13 cellular contexts compared by ENCODE assay signal in genomic region chr3:14632445-14632930, GRCh38. TPM values are rescaled to one million over a fixed set of nuclear protein-coding genes. Genes with fewer than 3 reads are reported as not detected.
DNase-seq lines count a peak whose midpoint lies in the region; ATAC-seq and TF ChIP-seq lines count a peak whose summit lies in the region.
"Had no signal": no experiment of that assay in that cellular context is flagged by ENCODE, and none has a peak within 500 bp of the region (broad histone marks: within the 10 kb centered on the region; RNA-seq: fewer than 3 reads in every experiment).

No MANE protein-coding gene starts in this region.

- H3K36me3 ChIP-seq in HEK293 (ENCODE audit: control insufficient read depth in 2 of 2, insufficient read depth in 1 of 2, low read length in 2 of 2) (no peaks in the 10 kb centered on the region), right lobe of liver (no peaks in the 10 kb centered on the region)

- H3K4me1 ChIP-seq in HEK293 (ENCODE audit: control insufficient read depth, insufficient read depth, low read length) (no peaks in the 10 kb centered on the region), right lobe of liver (peaks cover 0 to 36% (median 13%) of the 10 kb centered on the region in 4 donors)

- no peak for DNase-seq in WTC11 (ENCODE audit: low spot score)
- DNase-seq in right lobe of liver: no peak
- no peak for DNase-seq in cerebellum (ENCODE audit: low spot score)
- no peak for DNase-seq in nephron progenitor cell
- DNase-seq: ACHN; CD4-positive, alpha-beta T cell; DMS79 treated with DMSO at 0.1 percent for 48 hours; GF-D8; KG1 had no signal

- no peak for TF ChIP-seq CTCF in HEK293 (tag by site-specific recombination; IDR thresholded peaks at IDR 0.05)
- TF ChIP-seq CTCF in WTC11 (IDR thresholded peaks at IDR 0.05): no peak
- TF ChIP-seq CTCF in right lobe of liver (IDR thresholded peaks at IDR 0.05): no peak
- no peak for TF ChIP-seq CTCF in nephron progenitor cell (IDR thresholded peaks at IDR 0.05)

- CTCF ChIA-PET in HEK293 (lab: Yijun Ruan, JAX) (interaction anchor here (1.0 to 3.5 kb wide), 10 partner anchors 11 to 429 kb away, joined by 3 to 15 read pairs (median 6); no protein-coding TSS in a partner anchor), WTC11 (lab: Charles Lee) (interaction anchor here (1.1 to 2.4 kb wide), 8 partner anchors 10 to 288 kb away, joined by 3 to 8 read pairs (median 6); no protein-coding TSS in a partner anchor)

- no peaks in the 10 kb centered on the region for H3K9me3 ChIP-seq in HEK293 (ENCODE audit: control insufficient read depth, insufficient read depth, low read depth, low read length)
- H3K9me3 ChIP-seq in right lobe of liver: no peaks in the 10 kb centered on the region

- ATAC-seq in WTC11 (peak; percentile 52), right lobe of liver (peak; percentile 38 to 60 (median 46)), HG03442 (IDR thresholded peaks at IDR 0.05; ENCODE audit: unreplicated experiment) (no peak)
- ATAC-seq: HCT116 had no signal

- 39% methylated on average over 4 of the region's 4 CpGs for WGBS in right lobe of liver (ENCODE audit: insufficient coverage, low coverage, low lambda C conversion rate, missing lambda C conversion rate)

- H3K4me1 Mint-ChIP-seq in WTC11 (peaks cover 7% of the 10 kb centered on the region), nephron progenitor cell (peaks cover 1% of the 10 kb centered on the region)

- H3K9me3 Mint-ChIP-seq in WTC11 (peaks cover 9% of the 10 kb centered on the region), nephron progenitor cell (peaks cover 26% of the 10 kb centered on the region)
- H3K9me3 Mint-ChIP-seq: CD4-positive, alpha-beta T cell had no signal

- no peak for TF ChIP-seq POLR2A in right lobe of liver (IDR thresholded peaks at IDR 0.05)

- H3K27me3 ChIP-seq in right lobe of liver: no peaks in the 10 kb centered on the region

- H3K27ac Mint-ChIP-seq in WTC11 (no peak overlapping the region), nephron progenitor cell (no peak overlapping the region)
- H3K27ac Mint-ChIP-seq: CD4-positive, alpha-beta T cell had no signal

- H3K36me3 Mint-ChIP-seq in WTC11: no peaks in the 10 kb centered on the region
- H3K36me3 Mint-ChIP-seq in nephron progenitor cell (ENCODE audit: low read depth): no peaks in the 10 kb centered on the region

- POLR2A ChIA-PET in HEK293 (lab: Yijun Ruan, JAX): no interaction called here
- POLR2A ChIA-PET in WTC11 (lab: Charles Lee): no interaction called here

- H3K27me3 Mint-ChIP-seq in WTC11 (ENCODE audit: low read depth): peaks cover 14% of the 10 kb centered on the region
- H3K27me3 Mint-ChIP-seq in nephron progenitor cell (ENCODE audit: low read depth, poor library complexity): peaks cover 22% of the 10 kb centered on the region

- H3K4me3 ChIP-seq in HEK293 (ENCODE audit: low read depth, low read length) (no peak overlapping the region), right lobe of liver (peak overlapping the region in 1 of 3 donors; percentile 26)

- H3K4me3 Mint-ChIP-seq in WTC11 (no peak overlapping the region), nephron progenitor cell (no peak overlapping the region)
- H3K4me3 Mint-ChIP-seq: CD4-positive, alpha-beta T cell had no signal

- no peak overlapping the region for H3K27ac ChIP-seq in HEK293 (ENCODE audit: extremely low read depth, low read depth, low read length)
- peak overlapping the region in 2 of 3 donors; percentile 69 to 73 for H3K27ac ChIP-seq in right lobe of liver
- H3K27ac ChIP-seq: C4-2B had no signal

- intact Hi-C loops in right lobe of liver (cut with DNase I): no loop called here

TF ChIP-seq in HEK293, 187 proteins besides CTCF, POLR2A, EP300 and RAD21:
- TF ChIP-seq ZNF692 (tag by site-specific recombination; IDR thresholded peaks at IDR 0.05): no peak
- 0 out of 2 replicates have a peak, but pooled peaks have one; percentile 24 for TF ChIP-seq ZNF335 (tag by site-specific recombination; conservative IDR thresholded peaks at IDR 0.05)

TF ChIP-seq in WTC11, 78 proteins besides CTCF, POLR2A, EP300 and RAD21 (continues in another document):
- no peak for TF ChIP-seq SP1 (CRISPR knock-in tag; conservative IDR thresholded peaks at IDR 0.05)
- no peak for TF ChIP-seq NFATC4 (CRISPR knock-in tag; IDR thresholded peaks at IDR 0.05)
- TF ChIP-seq ZNF121 (CRISPR knock-in tag; IDR thresholded peaks at IDR 0.05): no peak
- TF ChIP-seq, protein P1, sequence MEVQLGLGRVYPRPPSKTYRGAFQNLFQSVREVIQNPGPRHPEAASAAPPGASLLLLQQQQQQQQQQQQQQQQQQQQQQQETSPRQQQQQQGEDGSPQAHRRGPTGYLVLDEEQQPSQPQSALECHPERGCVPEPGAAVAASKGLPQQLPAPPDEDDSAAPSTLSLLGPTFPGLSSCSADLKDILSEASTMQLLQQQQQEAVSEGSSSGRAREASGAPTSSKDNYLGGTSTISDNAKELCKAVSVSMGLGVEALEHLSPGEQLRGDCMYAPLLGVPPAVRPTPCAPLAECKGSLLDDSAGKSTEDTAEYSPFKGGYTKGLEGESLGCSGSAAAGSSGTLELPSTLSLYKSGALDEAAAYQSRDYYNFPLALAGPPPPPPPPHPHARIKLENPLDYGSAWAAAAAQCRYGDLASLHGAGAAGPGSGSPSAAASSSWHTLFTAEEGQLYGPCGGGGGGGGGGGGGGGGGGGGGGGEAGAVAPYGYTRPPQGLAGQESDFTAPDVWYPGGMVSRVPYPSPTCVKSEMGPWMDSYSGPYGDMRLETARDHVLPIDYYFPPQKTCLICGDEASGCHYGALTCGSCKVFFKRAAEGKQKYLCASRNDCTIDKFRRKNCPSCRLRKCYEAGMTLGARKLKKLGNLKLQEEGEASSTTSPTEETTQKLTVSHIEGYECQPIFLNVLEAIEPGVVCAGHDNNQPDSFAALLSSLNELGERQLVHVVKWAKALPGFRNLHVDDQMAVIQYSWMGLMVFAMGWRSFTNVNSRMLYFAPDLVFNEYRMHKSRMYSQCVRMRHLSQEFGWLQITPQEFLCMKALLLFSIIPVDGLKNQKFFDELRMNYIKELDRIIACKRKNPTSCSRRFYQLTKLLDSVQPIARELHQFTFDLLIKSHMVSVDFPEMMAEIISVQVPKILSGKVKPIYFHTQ (CRISPR knock-in tag; IDR thresholded peaks at IDR 0.05): no peak
- TF ChIP-seq HMGXB4 (CRISPR knock-in tag; IDR thresholded peaks at IDR 0.05): no peak
- no peak for TF ChIP-seq CBFB (CRISPR knock-in tag; IDR thresholded peaks at IDR 0.05; ENCODE audit: low read depth)
- TF ChIP-seq, protein P2, sequence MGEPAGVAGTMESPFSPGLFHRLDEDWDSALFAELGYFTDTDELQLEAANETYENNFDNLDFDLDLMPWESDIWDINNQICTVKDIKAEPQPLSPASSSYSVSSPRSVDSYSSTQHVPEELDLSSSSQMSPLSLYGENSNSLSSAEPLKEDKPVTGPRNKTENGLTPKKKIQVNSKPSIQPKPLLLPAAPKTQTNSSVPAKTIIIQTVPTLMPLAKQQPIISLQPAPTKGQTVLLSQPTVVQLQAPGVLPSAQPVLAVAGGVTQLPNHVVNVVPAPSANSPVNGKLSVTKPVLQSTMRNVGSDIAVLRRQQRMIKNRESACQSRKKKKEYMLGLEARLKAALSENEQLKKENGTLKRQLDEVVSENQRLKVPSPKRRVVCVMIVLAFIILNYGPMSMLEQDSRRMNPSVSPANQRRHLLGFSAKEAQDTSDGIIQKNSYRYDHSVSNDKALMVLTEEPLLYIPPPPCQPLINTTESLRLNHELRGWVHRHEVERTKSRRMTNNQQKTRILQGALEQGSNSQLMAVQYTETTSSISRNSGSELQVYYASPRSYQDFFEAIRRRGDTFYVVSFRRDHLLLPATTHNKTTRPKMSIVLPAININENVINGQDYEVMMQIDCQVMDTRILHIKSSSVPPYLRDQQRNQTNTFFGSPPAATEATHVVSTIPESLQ (CRISPR knock-in tag; IDR thresholded peaks at IDR 0.05): no peak
- no peak for TF ChIP-seq ZNF512 (CRISPR knock-in tag; IDR thresholded peaks at IDR 0.05; ENCODE audit: borderline replicate concordance)
- no peak for TF ChIP-seq GRHL2 (CRISPR knock-in tag; IDR thresholded peaks at IDR 0.05; ENCODE audit: insufficient replicate concordance, severe bottlenecking)
- TF ChIP-seq, protein P3, sequence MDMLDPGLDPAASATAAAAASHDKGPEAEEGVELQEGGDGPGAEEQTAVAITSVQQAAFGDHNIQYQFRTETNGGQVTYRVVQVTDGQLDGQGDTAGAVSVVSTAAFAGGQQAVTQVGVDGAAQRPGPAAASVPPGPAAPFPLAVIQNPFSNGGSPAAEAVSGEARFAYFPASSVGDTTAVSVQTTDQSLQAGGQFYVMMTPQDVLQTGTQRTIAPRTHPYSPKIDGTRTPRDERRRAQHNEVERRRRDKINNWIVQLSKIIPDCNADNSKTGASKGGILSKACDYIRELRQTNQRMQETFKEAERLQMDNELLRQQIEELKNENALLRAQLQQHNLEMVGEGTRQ (CRISPR knock-in tag; IDR thresholded peaks at IDR 0.05): no peak
- no peak for TF ChIP-seq GABPB1 (CRISPR knock-in tag; IDR thresholded peaks at IDR 0.05)

RNA-seq across cellular contexts. Expression of gene CCDC174, which starts 19.1 kb away (rescaled TPM):
- total RNA-seq in WTC11 (2021) (11.3 to 16.0 TPM (median 13.8 TPM) in 3 replicates), right lobe of liver (10 to 100 TPM in 3 of 6 experiments, 1 to 10 TPM in 3; 7.5 to 11.7 (median 10.6) TPM), cerebellum (13.9 TPM)

RNA-seq across cellular contexts. Expression of gene C3orf20, which starts 42.5 kb away (rescaled TPM):
- total RNA-seq in WTC11 (2021) (not detected in 3 replicates), right lobe of liver (under 1 TPM in 2 of 6 experiments, not detected in 4; 0.09 to 0.11 TPM), cerebellum (0.18 TPM)
